In the genomic region with DNA sequence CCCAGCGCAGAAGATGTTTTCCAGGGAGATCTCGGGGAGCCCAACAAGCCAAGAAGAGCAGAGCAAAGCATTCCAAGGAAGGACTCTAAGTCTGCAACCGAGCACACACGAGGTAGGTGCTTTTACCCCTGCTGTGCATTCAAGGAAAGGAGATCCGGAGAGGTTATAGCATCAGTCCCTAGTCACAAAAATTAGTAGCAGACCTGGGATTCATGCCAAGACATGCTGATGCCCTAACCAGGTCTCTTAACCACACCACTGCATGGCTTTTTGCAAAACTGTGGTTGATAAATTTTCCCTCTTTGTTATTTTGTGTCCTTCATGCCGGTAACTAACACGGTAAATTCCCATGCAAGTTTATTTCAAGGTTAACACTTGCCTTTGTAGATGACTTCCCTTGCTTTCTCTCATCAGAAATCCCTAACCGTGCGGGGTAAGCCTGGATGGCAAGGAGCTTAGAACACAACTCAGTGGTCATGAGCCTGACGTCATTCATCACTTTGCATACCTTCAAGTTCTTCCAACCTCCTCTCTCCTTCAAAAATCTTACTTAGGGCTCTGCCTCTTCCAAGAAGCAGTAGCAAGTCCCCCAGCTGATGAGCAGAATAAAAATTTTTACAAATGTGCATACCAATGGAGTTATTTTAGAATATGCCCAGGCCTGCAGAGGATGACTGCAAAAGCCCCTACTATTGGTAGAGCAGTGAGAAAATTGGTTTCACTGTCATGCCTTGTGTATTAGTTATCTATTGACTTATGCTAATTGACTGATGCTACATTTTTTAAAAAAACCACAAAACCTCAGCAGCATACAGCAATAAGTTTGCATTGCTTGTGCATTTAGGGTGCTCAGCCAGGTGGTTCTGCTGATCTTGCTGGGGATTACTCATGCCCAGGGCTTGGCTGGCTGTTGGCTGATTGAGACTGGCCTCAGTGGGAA, we compare ENCODE assay signal across 16 cellular contexts.
"Had no signal": no experiment of that assay in that cellular context is flagged by ENCODE, and none has a peak within 500 bp of the region (broad histone marks: within the 10 kb centered on the region; RNA-seq: fewer than 3 reads in every experiment).

No MANE protein-coding gene starts in this region.

- H3K27ac Mint-ChIP-seq: activated CD4-positive, alpha-beta T cell treated with anti-CD3 and anti-CD28 coated beads, Interleukin-2, amount 10 ng/mL, durations not matched to agents 7 days and 5 days; activated naive CD4-positive, alpha-beta T cell treated with anti-CD3 and anti-CD28 coated beads, Interleukin-2, amount 10 ng/mL, durations not matched to agents 7 days and 5 days; activated T-helper 2 cell treated with anti-CD3 and anti-CD28 coated beads, Interferon-gamma antibody, Interleukin-2, Interleukin-4, amounts not matched to agents 10 μg/mL and 5 μg/mL and 100 μg/mL, durations not matched to agents 14 hours and 24 hours and 36 hours; endodermal cell; neural progenitor cell had no signal

- H3K4me1 Mint-ChIP-seq: activated CD4-positive, alpha-beta T cell treated with anti-CD3 and anti-CD28 coated beads, Interleukin-2, amount 10 ng/mL, durations not matched to agents 7 days and 5 days; activated naive CD4-positive, alpha-beta T cell treated with anti-CD3 and anti-CD28 coated beads, Interleukin-2, amount 10 ng/mL, durations not matched to agents 7 days and 5 days had no signal

- DNase-seq: activated CD4-positive, alpha-beta T cell treated with anti-CD3 and anti-CD28 coated beads, Interleukin-2, amount 10 ng/mL, durations not matched to agents 7 days and 5 days; activated CD4-positive, CD25-positive, alpha-beta regulatory T cell; activated CD8-positive, alpha-beta memory T cell treated with anti-CD3 and anti-CD28 coated beads for 24 hours; activated naive CD4-positive, alpha-beta T cell treated with anti-CD3 and anti-CD28 coated beads, Interleukin-2, amount 10 ng/mL, durations not matched to agents 7 days and 5 days; adrenal gland; endodermal cell; islet precursor cell; midbrain; retina; stomach; T-helper 2 cell; uterus had no signal

- H3K9me3 Mint-ChIP-seq: activated CD4-positive, alpha-beta T cell treated with anti-CD3 and anti-CD28 coated beads, Interleukin-2, amount 10 ng/mL, durations not matched to agents 7 days and 5 days; activated naive CD4-positive, alpha-beta T cell treated with anti-CD3 and anti-CD28 coated beads, Interleukin-2, amount 10 ng/mL, durations not matched to agents 7 days and 5 days; activated T-helper 2 cell treated with anti-CD3 and anti-CD28 coated beads, Interferon-gamma antibody, Interleukin-2, Interleukin-4, amounts not matched to agents 10 μg/mL and 5 μg/mL and 100 μg/mL, durations not matched to agents 14 hours and 24 hours and 36 hours; endodermal cell; neural progenitor cell had no signal

- H3K27ac ChIP-seq: adrenal gland, neural progenitor cell, parathyroid adenoma, skin epidermis, stomach, uterus had no signal

- H3K4me3 Mint-ChIP-seq: activated CD4-positive, alpha-beta T cell treated with anti-CD3 and anti-CD28 coated beads, Interleukin-2, amount 10 ng/mL, durations not matched to agents 7 days and 5 days; activated naive CD4-positive, alpha-beta T cell treated with anti-CD3 and anti-CD28 coated beads, Interleukin-2, amount 10 ng/mL, durations not matched to agents 7 days and 5 days; endodermal cell; neural progenitor cell had no signal

- H3K4me3 ChIP-seq: adrenal gland, neural progenitor cell, skin epidermis, stomach, uterus had no signal

- H3K9me3 ChIP-seq: adrenal gland, uterus had no signal

- H3K27me3 ChIP-seq: neural progenitor cell, uterus had no signal

- H3K4me1 ChIP-seq: adrenal gland, parathyroid adenoma, uterus had no signal

- H3K36me3 Mint-ChIP-seq: activated naive CD4-positive, alpha-beta T cell treated with anti-CD3 and anti-CD28 coated beads, Interleukin-2, amount 10 ng/mL, durations not matched to agents 7 days and 5 days; neural progenitor cell had no signal

- H3K36me3 ChIP-seq: adrenal gland, neural progenitor cell, stomach, uterus had no signal
